In genomic region chr16:59612094-59612493, GRCh38 we compare ENCODE assay signal across 28 cellular contexts.
"Had no signal": no experiment of that assay in that cellular context is flagged by ENCODE, and none has a peak within 500 bp of the region (broad histone marks: within the 10 kb centered on the region; RNA-seq: fewer than 3 reads in every experiment).

No MANE protein-coding gene starts in this region.

- H3K4me1 ChIP-seq: ascending aorta, breast epithelium, colonic mucosa had no signal

- H3K27ac ChIP-seq: ascending aorta, breast epithelium, cardiac muscle cell, colonic mucosa, WERI-Rb-1 had no signal

- H3K9me3 ChIP-seq: ascending aorta, breast epithelium, colonic mucosa had no signal

- H3K4me3 ChIP-seq: ascending aorta, breast epithelium, cardiac muscle cell, colonic mucosa had no signal

- H3K27me3 ChIP-seq: ascending aorta, breast epithelium, cardiac muscle cell, colonic mucosa had no signal

- H3K36me3 ChIP-seq: ascending aorta, breast epithelium, cardiac muscle cell, colonic mucosa, WERI-Rb-1 had no signal

- ATAC-seq: activated CD4-positive, alpha-beta T cell treated with anti-CD3 and anti-CD28 coated beads for 36 hours; activated naive CD4-positive, alpha-beta T cell treated with anti-CD3 and anti-CD28 coated beads, Interleukin-2, amount 50 U/mL, for 72 hours; activated T-cell treated with anti-CD3 and anti-CD28 coated beads, Interleukin-2, amount 50 U/mL, for 72 hours; esophagus mucosa; T-helper 17 cell had no signal

- DNase-seq: activated CD4-positive, alpha-beta memory T cell treated with anti-CD3 and anti-CD28 coated beads, Interleukin-2, amount 10 ng/mL, durations not matched to agents 7 days and 5 days; activated CD4-positive, alpha-beta T cell treated with anti-CD3 and anti-CD28 coated beads for 36 hours; activated CD4-positive, alpha-beta T cell treated with anti-CD3 and anti-CD28 coated beads, Interleukin-2, amount 10 ng/mL, durations not matched to agents 7 days and 5 days; activated CD4-positive, alpha-beta T cell treated with anti-CD3 and anti-CD28 coated beads, Interleukin-2, amount 50 U/mL, for 4 hours; activated CD4-positive, CD25-positive, alpha-beta regulatory T cell; activated CD4-positive, CD25-positive, alpha-beta regulatory T cell treated with anti-CD3 and anti-CD28 coated beads, Interleukin-2, amount 50 U/mL, for 72 hours; activated CD8-positive, alpha-beta memory T cell treated with anti-CD3 and anti-CD28 coated beads, Interleukin-2, amount 50 U/mL, for 48 hours; activated gamma-delta T cell; activated naive CD4-positive, alpha-beta T cell; activated naive CD4-positive, alpha-beta T cell treated with anti-CD3 and anti-CD28 coated beads, Interleukin-2, amount 10 ng/mL, durations not matched to agents 7 days and 5 days; activated naive CD8-positive, alpha-beta T cell treated with anti-CD3 and anti-CD28 coated beads, Interleukin-2, amount 10 ng/mL, durations not matched to agents 7 days and 5 days; activated T-cell treated with anti-CD3 and anti-CD28 coated beads for 4 hours; activated T-cell treated with anti-CD3 and anti-CD28 coated beads, Interleukin-2, amount 50 U/mL, for 24 hours; activated T-cell treated with anti-CD3 and anti-CD28 coated beads, Interleukin-2, amount 50 U/mL, for 72 hours; central memory CD4-positive, alpha-beta T cell; cerebellar nuclear complex; colonic mucosa; effector CD8-positive, alpha-beta T cell; foreskin fibroblast; head of caudate nucleus; T-helper 17 cell; T1000; WERI-Rb-1 had no signal
